Comparison of ENCODE assay signal across 17 cellular contexts in the genomic region with DNA sequence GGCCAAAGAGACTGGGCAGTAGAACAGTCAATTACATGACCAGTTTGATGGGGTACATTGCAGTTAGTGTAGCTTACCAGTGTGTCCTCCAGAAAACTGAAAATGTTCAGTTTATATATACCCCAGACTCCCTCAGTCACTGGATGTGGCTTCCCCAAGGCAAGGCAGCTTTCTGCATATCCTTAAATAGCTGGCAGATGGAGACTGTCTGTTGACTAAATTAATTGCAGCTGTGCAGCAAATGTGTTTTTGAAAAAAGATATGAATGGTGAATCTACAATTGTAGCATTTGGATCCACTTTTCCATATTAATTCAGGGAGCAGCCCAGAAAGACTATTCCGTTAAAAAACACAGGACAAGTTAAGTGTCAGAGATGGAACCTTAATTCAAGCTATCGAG.
"Had no signal": no experiment of that assay in that cellular context is flagged by ENCODE, and none has a peak within 500 bp of the region (broad histone marks: within the 10 kb centered on the region; RNA-seq: fewer than 3 reads in every experiment).

No MANE protein-coding gene starts in this region.

- H3K27me3 ChIP-seq: brain microvascular endothelial cell, gastrocnemius medialis, neural progenitor cell, ovary, sigmoid colon, upper lobe of left lung had no signal

- H3K4me1 ChIP-seq: gastrocnemius medialis, neural progenitor cell, sigmoid colon, upper lobe of left lung had no signal

- H3K4me1 Mint-ChIP-seq: neural progenitor cell had no signal

- DNase-seq: activated effector memory CD4-positive, alpha-beta T cell treated with Interleukin-2 at 50 U/mL for 16 hours; activated T-cell treated with anti-CD3 and anti-CD28 coated beads, Interleukin-2, amount 50 U/mL, for 1 hour; brain microvascular endothelial cell; dermis blood vessel endothelial cell; endodermal cell; erythroblast; gastrocnemius medialis; hippocampal formation; mesendoderm; ovary; sigmoid colon; stimulated activated CD4-positive, alpha-beta T cell treated with anti-CD3 and anti-CD28 coated beads, Interleukin-4, amount 100 ng/mL, for 1 hour; T-helper 2 cell; upper lobe of left lung had no signal

- H3K4me2 ChIP-seq: neural progenitor cell had no signal

- H3K9ac ChIP-seq: neural progenitor cell had no signal

- H3K9me3 ChIP-seq: gastrocnemius medialis, ovary, sigmoid colon, upper lobe of left lung had no signal

- H3K4me3 ChIP-seq: gastrocnemius medialis, neural progenitor cell, ovary, sigmoid colon, upper lobe of left lung had no signal

- H3K36me3 Mint-ChIP-seq: activated naive CD4-positive, alpha-beta T cell treated with anti-CD3 and anti-CD28 coated beads, Interleukin-2, amount 50 U/mL, for 72 hours; neural progenitor cell had no signal

- H3K27ac Mint-ChIP-seq: activated naive CD4-positive, alpha-beta T cell treated with anti-CD3 and anti-CD28 coated beads, Interleukin-2, amount 50 U/mL, for 72 hours; endodermal cell; neural progenitor cell; stimulated activated naive CD8-positive, alpha-beta T cell treated with anti-CD3 and anti-CD28 coated beads, Interleukin-15, Interleukin-2, amounts not matched to agents 100 ng/mL and 50 ng/mL, for 24 hours had no signal

- H2AFZ ChIP-seq: neural progenitor cell had no signal

- H3K9me3 Mint-ChIP-seq: endodermal cell, neural progenitor cell had no signal

- H3K27ac ChIP-seq: brain microvascular endothelial cell, gastrocnemius medialis, neural progenitor cell, ovary, sigmoid colon, upper lobe of left lung had no signal

- H3K36me3 ChIP-seq: brain microvascular endothelial cell, gastrocnemius medialis, neural progenitor cell, ovary, sigmoid colon, upper lobe of left lung had no signal

- H3K27me3 Mint-ChIP-seq: stimulated activated naive CD8-positive, alpha-beta T cell treated with anti-CD3 and anti-CD28 coated beads, Interleukin-15, Interleukin-2, amounts not matched to agents 100 ng/mL and 50 ng/mL, for 24 hours had no signal

- H3K4me3 Mint-ChIP-seq: endodermal cell; neural progenitor cell; stimulated activated naive CD8-positive, alpha-beta T cell treated with anti-CD3 and anti-CD28 coated beads, Interleukin-15, Interleukin-2, amounts not matched to agents 100 ng/mL and 50 ng/mL, for 24 hours had no signal
